In genomic region chr22:24513706-24514240, GRCh38 we compare ENCODE assay signal across 25 cellular contexts. TPM values are rescaled to one million over a fixed set of nuclear protein-coding genes. Genes with fewer than 3 reads are reported as not detected.
DNase-seq lines count a peak whose midpoint lies in the region; ATAC-seq, FAIRE-seq and TF ChIP-seq lines count a peak whose summit lies in the region.
"Had no signal": no experiment of that assay in that cellular context is flagged by ENCODE, and none has a peak within 500 bp of the region (broad histone marks: within the 10 kb centered on the region; RNA-seq: fewer than 3 reads in every experiment).

No MANE protein-coding gene starts in this region.

- TF ChIP-seq CTCF in natural killer cell (IDR thresholded peaks at IDR 0.05) = no peak
- no peak for TF ChIP-seq CTCF in GM12878 (IDR thresholded peaks at IDR 0.05 in 2 of 3, conservative IDR thresholded peaks at IDR 0.05 in 1 of 3; ENCODE audit: control insufficient read depth in 2 of 3, extremely low read depth in 1 of 3, insufficient read depth in 1 of 3, low read depth in 3 of 3, low read length in 3 of 3)
- no peak for TF ChIP-seq CTCF in liver (IDR thresholded peaks at IDR 0.05; ENCODE audit: low read depth, low read length, missing input control)
- no peak for TF ChIP-seq CTCF in type B pancreatic cell (conservative IDR thresholded peaks at IDR 0.05)

- H2AFZ ChIP-seq in GM12878 (ENCODE audit: control insufficient read depth, low read depth, low read length) = no peak overlapping the region

- H3K4me1 Mint-ChIP-seq in natural killer cell treated with Interleukin-12 subunit alpha and Interleukin-12 subunit beta and Interleukin-15 and Interleukin-18, amount 100 ng/mL, for 72 hours (ENCODE audit: low read depth in 2 of 2) = peaks cover 43 to 52% of the 10 kb centered on the region in 2 donors
- peaks cover 29 to 42% of the 10 kb centered on the region in 2 donors for H3K4me1 Mint-ChIP-seq in natural killer cell
- peaks cover 33% of the 10 kb centered on the region for H3K4me1 Mint-ChIP-seq in type B pancreatic cell (ENCODE audit: unreplicated experiment)

- H3K79me2 ChIP-seq in GM12878 (ENCODE audit: control insufficient read depth, insufficient read depth, low read length) = no peaks in the 10 kb centered on the region

- H3K27ac Mint-ChIP-seq in natural killer cell treated with Interleukin-12 subunit alpha and Interleukin-12 subunit beta and Interleukin-15 and Interleukin-18, amount 100 ng/mL, for 72 hours = peak overlapping the region in 1 of 2 donors; percentile 87
- H3K27ac Mint-ChIP-seq in natural killer cell (no peak overlapping the region), type B pancreatic cell (peak overlapping the region; percentile 22)
- H3K27ac Mint-ChIP-seq: CD4-positive, CD25-positive, alpha-beta regulatory T cell; GM23338; H9; HFFc6 had no signal

- H3K9me3 ChIP-seq in GM12878 (replicated peaks; ENCODE audit: control insufficient read depth, insufficient read depth, low read length) (no peaks in the 10 kb centered on the region), liver (ENCODE audit: control insufficient read depth in 4 of 4, low read length in 3 of 4) (no peaks in the 10 kb centered on the region)
- H3K9me3 ChIP-seq: MG63 had no signal

- POLR2A ChIA-PET in GM12878 (lab: Charles Lee) = interaction anchor here (0.6 to 3.3 kb wide), 9 partner anchors 7 to 225 kb away, joined by 3 to 28 read pairs (median 6); partner anchors contain the start of gene ADORA2A

- TF ChIP-seq RAD21 in GM12878 (IDR thresholded peaks at IDR 0.05; ENCODE audit: insufficient read depth, low read depth, low read length) (no peak), liver (IDR thresholded peaks at IDR 0.05) (no peak)

- SMC1A ChIA-PET in GM12878 (lab: Charles Lee; ENCODE audit: uncharacterized antibody, unreplicated experiment) = interaction anchor here (0.7 to 2.8 kb wide), 5 partner anchors 9 to 111 kb away, joined by 3 to 14 read pairs (median 7); partner anchors contain the start of gene ADORA2A

- no peaks in the 10 kb centered on the region for H3K36me3 ChIP-seq in GM12878 (ENCODE audit: control insufficient read depth in 2 of 2, insufficient read depth in 2 of 2, low read length in 1 of 2)
- H3K36me3 ChIP-seq in liver (ENCODE audit: control insufficient read depth in 4 of 4, insufficient read depth in 3 of 4, low read depth in 1 of 4, low read length in 3 of 4) = peaks cover 0 to 17% (median 5%) of the 10 kb centered on the region in 4 donors
- H3K36me3 ChIP-seq: MG63 had no signal

- CTCF ChIA-PET in GM12878 (lab: Yijun Ruan, JAX) = interaction anchor here (1.0 to 3.6 kb wide), 6 partner anchors 10 to 189 kb away, joined by 3 to 25 read pairs (median 3); no protein-coding TSS in a partner anchor

- no peak overlapping the region for H3K4me3 ChIP-seq in GM12878
- H3K4me3 ChIP-seq in liver (ENCODE audit: low read depth in 1 of 3, low read length in 3 of 3) = no peak overlapping the region
- H3K4me3 ChIP-seq: GM23338, MG63, SK-N-MC had no signal

- no peaks in the 10 kb centered on the region for H3K36me3 Mint-ChIP-seq in natural killer cell treated with Interleukin-12 subunit alpha and Interleukin-12 subunit beta and Interleukin-15 and Interleukin-18, amount 100 ng/mL, for 72 hours
- H3K36me3 Mint-ChIP-seq in natural killer cell (no peaks in the 10 kb centered on the region), type B pancreatic cell (no peaks in the 10 kb centered on the region)
- H3K36me3 Mint-ChIP-seq: CD4-positive, CD25-positive, alpha-beta regulatory T cell had no signal

- H3K27me3 ChIP-seq in GM12878 (replicated peaks in 1 of 2; ENCODE audit: control insufficient read depth in 2 of 2, insufficient read depth in 2 of 2, low read length in 1 of 2) (no peaks in the 10 kb centered on the region), liver (ENCODE audit: control insufficient read depth in 4 of 4, insufficient read depth in 4 of 4, low read length in 3 of 4) (no peaks in the 10 kb centered on the region)
- H3K27me3 ChIP-seq: MG63 had no signal

- WGBS in GM12878 (ENCODE audit: insufficient coverage, insufficient replicate concordance, low lambda C conversion rate, missing lambda C conversion rate) = 97% methylated on average over 3 of the region's 3 CpGs
- 47% methylated on average over 3 of the region's 3 CpGs for WGBS in liver

- no peaks in the 10 kb centered on the region for H4K20me1 ChIP-seq in GM12878 (ENCODE audit: control insufficient read depth, insufficient read depth)

- no peak for ATAC-seq in natural killer cell treated with Interleukin-12 subunit alpha and Interleukin-12 subunit beta and Interleukin-15 and Interleukin-18, amount 100 ng/mL, for 72 hours
- ATAC-seq in natural killer cell = no peak
- no peak for ATAC-seq in GM12878
- ATAC-seq in GM21526 (IDR thresholded peaks at IDR 0.05; ENCODE audit: low FRiP score, unreplicated experiment) = no peak
- ATAC-seq: GM23338 had no signal

- TF ChIP-seq POLR2A in GM12878 (IDR thresholded peaks at IDR 0.05; ENCODE audit: low read depth, low read length) = no peak
- TF ChIP-seq POLR2A in GM12892 (IDR thresholded peaks at IDR 0.05; ENCODE audit: low read depth, low read length) = no peak

- H3K9ac ChIP-seq in GM12878 (ENCODE audit: control insufficient read depth, insufficient read depth, low read length) = no peak overlapping the region
- H3K9ac ChIP-seq in liver (ENCODE audit: low read depth in 1 of 2, low read length in 2 of 2) = peak overlapping the region in 1 of 2 donors; percentile 21

- RAD21 ChIA-PET in GM12878 (lab: Charles Lee; ENCODE audit: unreplicated experiment) = interaction anchor here (0.6 to 3.3 kb wide), 7 partner anchors 9 to 81 kb away, joined by 3 to 42 read pairs (median 4); no protein-coding TSS in a partner anchor

- BruUV-seq in GM12878 (replicated peaks; lab: Mats Ljungman, UMichigan) = no TSS peak

- intact Hi-C loops in natural killer cell (cut with micrococcal nuclease) (no loop called here), GM12878 (cut with micrococcal nuclease; ENCODE audit: unreplicated experiment) (no loop called here)

- peak overlapping the region; percentile 10 for H3K4me3 Mint-ChIP-seq in natural killer cell treated with Interleukin-12 subunit alpha and Interleukin-12 subunit beta and Interleukin-15 and Interleukin-18, amount 100 ng/mL, for 72 hours
- H3K4me3 Mint-ChIP-seq in natural killer cell = no peak overlapping the region
- no peak overlapping the region for H3K4me3 Mint-ChIP-seq in type B pancreatic cell
- H3K4me3 Mint-ChIP-seq: CD4-positive, CD25-positive, alpha-beta regulatory T cell; GM23338; H9; HFFc6 had no signal

- no peak overlapping the region for H3K4me2 ChIP-seq in GM12878 (ENCODE audit: control insufficient read depth, insufficient read depth)
- H3K4me2 ChIP-seq: GM23338 had no signal

- no peaks in the 10 kb centered on the region for H3K27me3 Mint-ChIP-seq in natural killer cell treated with Interleukin-12 subunit alpha and Interleukin-12 subunit beta and Interleukin-15 and Interleukin-18, amount 100 ng/mL, for 72 hours
- H3K27me3 Mint-ChIP-seq in natural killer cell (ENCODE audit: low read depth in 2 of 2) (no peaks in the 10 kb centered on the region), type B pancreatic cell (peaks cover 17% of the 10 kb centered on the region)
- H3K27me3 Mint-ChIP-seq: CD4-positive, CD25-positive, alpha-beta regulatory T cell had no signal

- peaks cover 51% of the 10 kb centered on the region for H3K4me1 ChIP-seq in GM12878 (ENCODE audit: control insufficient read depth, insufficient read depth, low read length)
- H3K4me1 ChIP-seq in liver (ENCODE audit: control insufficient read depth in 4 of 4, insufficient read depth in 4 of 4, low read length in 3 of 4) = peaks cover 24 to 84% (median 58%) of the 10 kb centered on the region in 4 donors

- H3K27ac ChIP-seq in GM12878 (ENCODE audit: control insufficient read depth, insufficient read depth) = peak overlapping the region; percentile 57
- H3K27ac ChIP-seq in liver (ENCODE audit: low read depth in 1 of 2, low read length in 2 of 2) = peak overlapping the region; percentile 89
- H3K27ac ChIP-seq: SK-N-MC had no signal

- H3K9me3 Mint-ChIP-seq in natural killer cell treated with Interleukin-12 subunit alpha and Interleukin-12 subunit beta and Interleukin-15 and Interleukin-18, amount 100 ng/mL, for 72 hours = no peaks in the 10 kb centered on the region
- H3K9me3 Mint-ChIP-seq in natural killer cell = no peaks in the 10 kb centered on the region
- no peaks in the 10 kb centered on the region for H3K9me3 Mint-ChIP-seq in type B pancreatic cell
- H3K9me3 Mint-ChIP-seq: CD4-positive, CD25-positive, alpha-beta regulatory T cell; GM23338; H9; HFFc6 had no signal

- no peak for TF ChIP-seq EP300 in GM12878 (IDR thresholded peaks at IDR 0.05; ENCODE audit: borderline replicate concordance in 1 of 2, control insufficient read depth in 1 of 2, low read depth in 2 of 2, low read length in 2 of 2)

- no peak for FAIRE-seq in GM12878 (lab: Jason Lieb, UNC)
- FAIRE-seq in GM12892 (lab: Jason Lieb, UNC) = no peak
- FAIRE-seq: HTR-8/SVneo, RCC 7860 had no signal

- no peak for DNase-seq in natural killer cell treated with Interleukin-12 subunit alpha and Interleukin-12 subunit beta and Interleukin-15 and Interleukin-18, amount 100 ng/mL, for 72 hours (ENCODE audit: low spot score)
- DNase-seq in natural killer cell (no peak), GM12878 (ENCODE audit: low read depth, low spot score) (no peak), type B pancreatic cell (ENCODE audit: extremely low spot score, unreplicated experiment) (no peak), hippocampal formation (lab: John Stamatoyannopoulos, UW) (no peak), GM12892 (ENCODE audit: insufficient read length) (no peak)
- DNase-seq: CD4-positive, CD25-positive, alpha-beta regulatory T cell; H9; HFFc6; IMR-90; KG1; MG63; NCI-H2029; NCI-H446; NCI-H524 treated with DMSO at 0.1 percent for 48 hours; NCI-H774; SIG-M5; SW 1271 had no signal

- in situ Hi-C loops in GM12878 (cut with MboI) = no loop called here

RNA-seq across cellular contexts. Expression of gene UPB1, which starts 18.6 kb away (rescaled TPM):
- total RNA-seq in natural killer cell treated with Interleukin-12 subunit alpha and Interleukin-12 subunit beta and Interleukin-15 and Interleukin-18, amount 100 ng/mL, for 72 hours = 1 to 10 TPM in 1 of 2 donors, under 1 TPM in 1; 0.84 to 1.9 TPM
- total RNA-seq in natural killer cell (1 to 10 TPM in 1 of 3 donors, under 1 TPM in 2; 0.33 to 1.6 (median 0.50) TPM), GM12878 (2014; rRNA removed) (2.5 and 2.8 TPM in 2 replicates), GM12878 (2014; rRNA removed; fragmentation: Illumina TruSeq; extraction: Trizol) (3.4 and 3.5 TPM in 2 replicates), GM12878 (2021) (3.3 and 3.9 TPM in 2 replicates), liver (10 to 100 TPM in 1 of 2 donors, 1 to 10 TPM in 1; 7.1 to 67.6 TPM), type B pancreatic cell (ENCODE audit: low replicate concordance) (0.24 and 1.1 TPM in 2 replicates)
- total RNA-seq in GM12878 (2013; cell fraction: nucleolus; rRNA removed) = 39.2 and 39.8 TPM in 2 replicates
- 1.8 TPM for polyA plus RNA-seq in GM12878 (2011; ENCODE audit: low read depth)
- polyA plus RNA-seq in GM12878 (2011; rRNA removed) (20.5 and 20.6 TPM in 2 replicates), GM12878 (2014; fragmentation: Illumina TruSeq; extraction: Trizol) (2.6 and 2.8 TPM in 2 replicates), GM12878 (2014; fragmentation: Nextera tagmentation; extraction: Ambion mirVana) (1 to 10 TPM; 2.9 to 4.5 TPM), GM12878 (2014; rRNA removed) (3.4 and 3.5 TPM in 2 replicates), GM12878 (2016; fragmentation: Nextera tagmentation; extraction: Ambion mirVana) (1 to 10 TPM in 1 of 2 experiments, under 1 TPM in 1; 0.89 to 1.2 TPM), liver (100 to 1,000 TPM in 1 of 2 donors, 10 to 100 TPM in 1; 50.0 to 115 TPM)
- polyA plus RNA-seq in GM12878 (2011; cell fraction: cytosol; rRNA removed) = 12.1 and 14.3 TPM in 2 replicates
- polyA plus RNA-seq in GM12878 (2011; cell fraction: nucleus; rRNA removed) = 19.0 and 30.2 TPM in 2 replicates
- 1.8 and 3.0 TPM in 2 replicates for polyA plus RNA-seq in GM12878 (2012)
- polyA minus RNA-seq in GM12878 (2011; rRNA and poly(A)+ RNA removed) = 10.8 and 11.0 TPM in 2 replicates
- polyA minus RNA-seq in GM12878 (2011; cell fraction: cytosol; rRNA and poly(A)+ RNA removed) = 3.3 and 3.6 TPM in 2 replicates
- 6.9 and 8.1 TPM in 2 replicates for polyA minus RNA-seq in GM12878 (2011; cell fraction: nucleus; rRNA and poly(A)+ RNA removed)
- polyA plus RNA-seq in GM12892 (2012; ENCODE audit: missing spikeins) = 7.3 TPM
- total RNA-seq: Daoy, GM23338, H9 had no signal
- polyA plus RNA-seq: CD4-positive, CD25-positive, alpha-beta regulatory T cell had no signal

RNA-seq across cellular contexts. Expression of gene GUCD1, which starts 41.2 kb away (rescaled TPM):
- total RNA-seq in natural killer cell treated with Interleukin-12 subunit alpha and Interleukin-12 subunit beta and Interleukin-15 and Interleukin-18, amount 100 ng/mL, for 72 hours = 100 to 1,000 TPM; 105 to 111 TPM
- 100 to 1,000 TPM in 1 of 3 donors, 10 to 100 TPM in 2; 76.9 to 102 (median 94.9) TPM for total RNA-seq in natural killer cell
- 33.2 and 34.3 TPM in 2 replicates for total RNA-seq in GM12878 (2013; cell fraction: nucleolus; rRNA removed)
- 170 and 177 TPM in 2 replicates for total RNA-seq in GM12878 (2014; rRNA removed)
- total RNA-seq in GM12878 (2014; rRNA removed; fragmentation: Illumina TruSeq; extraction: Trizol) = 81.7 and 82.2 TPM in 2 replicates
- 126 and 127 TPM in 2 replicates for total RNA-seq in GM12878 (2021)
- 65.3 TPM for polyA plus RNA-seq in GM12878 (2011; ENCODE audit: low read depth)
- 57.4 and 87.1 TPM in 2 replicates for polyA plus RNA-seq in GM12878 (2011; rRNA removed)
- polyA plus RNA-seq in GM12878 (2011; cell fraction: cytosol; rRNA removed) = 128 and 167 TPM in 2 replicates
- 69.8 and 82.1 TPM in 2 replicates for polyA plus RNA-seq in GM12878 (2011; cell fraction: nucleus; rRNA removed)
- 80.9 and 87.1 TPM in 2 replicates for polyA plus RNA-seq in GM12878 (2012)
- polyA plus RNA-seq in GM12878 (2014; fragmentation: Illumina TruSeq; extraction: Trizol) = 65.0 and 89.3 TPM in 2 replicates
- 10 to 100 TPM; 57.8 to 96.9 TPM for polyA plus RNA-seq in GM12878 (2014; fragmentation: Nextera tagmentation; extraction: Ambion mirVana)
- 136 and 145 TPM in 2 replicates for polyA plus RNA-seq in GM12878 (2014; rRNA removed)
- 10 to 100 TPM; 56.0 to 71.2 TPM for polyA plus RNA-seq in GM12878 (2016; fragmentation: Nextera tagmentation; extraction: Ambion mirVana)
- polyA minus RNA-seq in GM12878 (2011; rRNA and poly(A)+ RNA removed) = 126 and 176 TPM in 2 replicates
- 67.6 and 74.1 TPM in 2 replicates for polyA minus RNA-seq in GM12878 (2011; cell fraction: cytosol; rRNA and poly(A)+ RNA removed)
- 20.8 and 41.9 TPM in 2 replicates for polyA minus RNA-seq in GM12878 (2011; cell fraction: nucleus; rRNA and poly(A)+ RNA removed)
- total RNA-seq in liver = 100 to 1,000 TPM; 176 to 202 TPM
- polyA plus RNA-seq in liver = 100 to 1,000 TPM; 118 to 182 TPM
- total RNA-seq in type B pancreatic cell (ENCODE audit: low replicate concordance) = 81.8 and 98.0 TPM in 2 replicates
- 57.9 TPM for polyA plus RNA-seq in GM12892 (2012; ENCODE audit: missing spikeins)

RNA-seq across cellular contexts. Expression of gene SNRPD3, which starts 42.0 kb away (rescaled TPM):
- 100 to 1,000 TPM; 104 to 117 TPM for total RNA-seq in natural killer cell treated with Interleukin-12 subunit alpha and Interleukin-12 subunit beta and Interleukin-15 and Interleukin-18, amount 100 ng/mL, for 72 hours
- 10 to 100 TPM; 40.9 to 44.6 (median 44.0) TPM for total RNA-seq in natural killer cell
- 108 and 115 TPM in 2 replicates for total RNA-seq in GM12878 (2013; cell fraction: nucleolus; rRNA removed)
- total RNA-seq in GM12878 (2014; rRNA removed) = 175 and 179 TPM in 2 replicates
- total RNA-seq in GM12878 (2014; rRNA removed; fragmentation: Illumina TruSeq; extraction: Trizol) = 254 and 257 TPM in 2 replicates
- 111 and 112 TPM in 2 replicates for total RNA-seq in GM12878 (2021)
- 44.6 TPM for polyA plus RNA-seq in GM12878 (2011; ENCODE audit: low read depth)
- polyA plus RNA-seq in GM12878 (2011; rRNA removed) = 68.4 and 121 TPM in 2 replicates
- 214 and 250 TPM in 2 replicates for polyA plus RNA-seq in GM12878 (2011; cell fraction: cytosol; rRNA removed)
- polyA plus RNA-seq in GM12878 (2011; cell fraction: nucleus; rRNA removed) = 76.5 and 82.6 TPM in 2 replicates
- 121 and 175 TPM in 2 replicates for polyA plus RNA-seq in GM12878 (2012)
- 324 and 433 TPM in 2 replicates for polyA plus RNA-seq in GM12878 (2014; fragmentation: Illumina TruSeq; extraction: Trizol)
- polyA plus RNA-seq in GM12878 (2014; fragmentation: Nextera tagmentation; extraction: Ambion mirVana) = 100 to 1,000 TPM; 244 to 258 TPM
- 197 and 228 TPM in 2 replicates for polyA plus RNA-seq in GM12878 (2014; rRNA removed)
- polyA plus RNA-seq in GM12878 (2016; fragmentation: Nextera tagmentation; extraction: Ambion mirVana) = 100 to 1,000 TPM; 240 to 251 TPM
- polyA minus RNA-seq in GM12878 (2011; rRNA and poly(A)+ RNA removed) = 175 and 182 TPM in 2 replicates
- 36.2 and 58.3 TPM in 2 replicates for polyA minus RNA-seq in GM12878 (2011; cell fraction: cytosol; rRNA and poly(A)+ RNA removed)
- polyA minus RNA-seq in GM12878 (2011; cell fraction: nucleus; rRNA and poly(A)+ RNA removed) = 57.3 and 92.8 TPM in 2 replicates
- 100 to 1,000 TPM in 1 of 2 donors, 10 to 100 TPM in 1; 91.3 to 128 TPM for total RNA-seq in liver
- polyA plus RNA-seq in liver = 10 to 100 TPM; 57.2 to 80.6 TPM
- 107 and 114 TPM in 2 replicates for total RNA-seq in type B pancreatic cell (ENCODE audit: low replicate concordance)
- 133 TPM for polyA plus RNA-seq in GM12892 (2012; ENCODE audit: missing spikeins)
